In the genomic region with DNA sequence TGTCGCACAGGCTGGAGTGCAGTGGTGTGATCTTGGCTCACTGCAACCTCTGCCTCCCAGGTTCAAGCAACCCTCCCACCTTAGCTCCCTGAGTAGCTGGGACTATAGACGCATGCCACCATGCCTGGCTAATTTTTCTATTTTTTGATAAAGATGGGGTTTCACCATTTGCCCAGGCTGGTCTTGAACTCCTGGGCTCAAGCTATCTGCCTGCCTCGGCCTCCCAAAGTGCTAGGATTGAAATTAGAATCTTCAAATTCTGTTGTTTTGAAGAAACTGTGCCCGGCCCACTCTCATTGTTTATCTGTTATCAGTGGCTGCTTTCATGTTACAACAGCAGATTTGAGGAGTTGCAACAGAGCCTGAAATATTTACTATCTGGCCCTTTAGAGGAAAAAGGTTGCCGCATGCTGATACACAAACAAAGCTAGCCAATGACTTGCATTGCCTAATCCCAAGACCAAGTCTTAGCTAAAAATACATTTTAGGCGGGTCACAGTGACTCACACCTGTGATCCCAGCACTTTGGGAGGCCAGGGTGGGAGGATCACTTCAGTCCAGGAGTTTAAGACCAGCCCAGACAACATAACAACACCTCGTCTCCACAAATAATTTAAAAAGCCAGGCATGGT, we compare ENCODE assay signal across 21 cellular contexts. TPM values are rescaled to one million over a fixed set of nuclear protein-coding genes. Genes with fewer than 3 reads are reported as not detected.
DNase-seq lines count a peak whose midpoint lies in the region; ATAC-seq and TF ChIP-seq lines count a peak whose summit lies in the region.
"Had no signal": no experiment of that assay in that cellular context is flagged by ENCODE, and none has a peak within 500 bp of the region (broad histone marks: within the 10 kb centered on the region; RNA-seq: fewer than 3 reads in every experiment).

No MANE protein-coding gene starts in this region.

- no peaks in the 10 kb centered on the region for H4K20me1 ChIP-seq in IMR-90 (ENCODE audit: insufficient read depth, low read length)

- no peak overlapping the region for H3K27ac ChIP-seq in IMR-90 (ENCODE audit: insufficient read depth, low read length)
- H3K27ac ChIP-seq: cardiac muscle cell, gastrocnemius medialis had no signal

- no peak overlapping the region for H3K9ac ChIP-seq in IMR-90 (ENCODE audit: low read depth, low read length)

- H2BK20ac ChIP-seq in IMR-90 (ENCODE audit: low read depth, low read length): no peak overlapping the region

- dilution Hi-C loops in IMR-90 (cut with HindIII; ENCODE audit: low sequenced_read_pairs, unreplicated experiment): no loop called here

- no peak overlapping the region for H2AK5ac ChIP-seq in IMR-90 (ENCODE audit: low read depth, low read length)

- H3K27me3 ChIP-seq in IMR-90 (ENCODE audit: control insufficient read depth, insufficient read depth, low read length): no peaks in the 10 kb centered on the region
- H3K27me3 ChIP-seq: cardiac muscle cell, gastrocnemius medialis had no signal

- H4K5ac ChIP-seq in IMR-90 (ENCODE audit: low read depth, low read length): no peak overlapping the region

- BruUV-seq in IMR-90 (replicated peaks; lab: Mats Ljungman, UMichigan): no TSS peak

- no peak overlapping the region for H4K91ac ChIP-seq in IMR-90 (ENCODE audit: insufficient read depth, low read depth, low read length)

- H2BK5ac ChIP-seq in IMR-90 (ENCODE audit: low read depth, low read length, poor library complexity, severe bottlenecking): no peak overlapping the region

- H4K8ac ChIP-seq in IMR-90 (ENCODE audit: low read depth in 2 of 2, low read length in 2 of 2): no peak overlapping the region

- peak; percentile 21 for ATAC-seq in IMR-90 (ENCODE audit: low read depth)
- peak; percentile 57 for ATAC-seq in left lobe of liver
- ATAC-seq in HG03025 (IDR thresholded peaks at IDR 0.05; ENCODE audit: low FRiP score, unreplicated experiment): no peak
- ATAC-seq: activated T-cell treated with anti-CD3 and anti-CD28 coated beads, Interleukin-2, amount 50 U/mL, for 4 hours; gastrocnemius medialis; natural killer cell treated with Interleukin-12 subunit alpha and Interleukin-12 subunit beta and Interleukin-15 and Interleukin-18, amount 100 ng/mL, for 72 hours; SK-N-SH treated with all-trans-retinoic acid at 6 μM for 48 hours; stimulated activated naive CD8-positive, alpha-beta T cell treated with anti-CD3 and anti-CD28 coated beads, Interleukin-15, Interleukin-2, amounts not matched to agents 100 U/mL and 50 U/mL, for 24 hours had no signal

- H2BK120ac ChIP-seq in IMR-90 (ENCODE audit: low read depth, low read length): no peak overlapping the region

- no peak overlapping the region for H3K4me2 ChIP-seq in IMR-90 (ENCODE audit: low read depth, low read length)

- POLR2A ChIA-PET in IMR-90 (lab: Charles Lee; ENCODE audit: unreplicated experiment): no interaction called here

- WGBS in IMR-90 (ENCODE audit: extremely low coverage in 2 of 2, insufficient read length in 1 of 2), 2 experiments: 86% methylated on average over 1 of the region's 7 CpGs; no CpG with 5 or more reads in 1 of the 2 experiments

- in situ Hi-C loops in IMR-90 (cut with MboI; ENCODE audit: low sequenced_read_pairs): no loop called here
- in situ Hi-C loops in G401 (cut with HindIII; ENCODE audit: low sequenced_read_pairs): no loop called here

- no peaks in the 10 kb centered on the region for H3K9me3 ChIP-seq in IMR-90 (ENCODE audit: control insufficient read depth, insufficient read depth, low read length)
- H3K9me3 ChIP-seq: gastrocnemius medialis had no signal

- intact Hi-C loops in IMR-90 (cut with micrococcal nuclease): no loop called here

- no peak overlapping the region for H2AK9ac ChIP-seq in IMR-90 (replicated peaks; ENCODE audit: low read depth, low read length, poor library complexity)

- H3K23ac ChIP-seq in IMR-90 (ENCODE audit: low read depth, low read length): no peak overlapping the region

- no peak overlapping the region for H3K18ac ChIP-seq in IMR-90 (ENCODE audit: low read depth, low read length)

- DNase-seq in A172 (ENCODE audit: low spot score) (peak; percentile 37), IMR-90 (peak; percentile 30), cardiac fibroblast (ENCODE audit: low read depth in 2 of 2) (peak; percentile 65 to 66), left lobe of liver (ENCODE audit: low spot score) (peak; percentile 64), G401 (ENCODE audit: low spot score) (no peak), NCI-H2107 treated with DMSO at 0.1 percent for 48 hours (lab: John Stamatoyannopoulos, UW; ENCODE audit: unreplicated experiment) (no peak)
- no peak for DNase-seq in effector CD8-positive, alpha-beta T cell (lab: John Stamatoyannopoulos, UW)
- DNase-seq: activated CD4-positive, alpha-beta T cell treated with anti-CD3 and anti-CD28 coated beads, Interleukin-2, amount 50 U/mL, for 4 hours; activated T-cell treated with anti-CD3 and anti-CD28 coated beads, Interleukin-2, amount 50 U/mL, for 4 hours; DMS79; effector CD4-positive, alpha-beta T cell; gastrocnemius medialis; Kasumi-1; NCI-H187; NCI-H524 treated with DMSO at 0.1 percent for 48 hours; stimulated activated naive CD8-positive, alpha-beta T cell treated with anti-CD3 and anti-CD28 coated beads, Interleukin-15, Interleukin-2, amounts not matched to agents 100 U/mL and 50 U/mL, for 24 hours had no signal

- H3K14ac ChIP-seq in IMR-90 (replicated peaks; ENCODE audit: low read depth, low read length): no peak overlapping the region

- H2BK15ac ChIP-seq in IMR-90 (ENCODE audit: low read depth, low read length): no peak overlapping the region

- TF ChIP-seq CTCF in IMR-90 (conservative IDR thresholded peaks at IDR 0.05; ENCODE audit: low read depth, low read length) (no peak), cardiac fibroblast (IDR thresholded peaks at IDR 0.05; ENCODE audit: low read depth, low read length) (no peak)

- TF ChIP-seq POLR2A in IMR-90 (IDR thresholded peaks at IDR 0.05; ENCODE audit: low read depth, low read length): no peak

- peaks cover 2% of the 10 kb centered on the region; the same call in 1 of the 2 replicates for H3K36me3 ChIP-seq in IMR-90 (ENCODE audit: control insufficient read depth, insufficient read depth, low read length)
- H3K36me3 ChIP-seq: cardiac muscle cell, gastrocnemius medialis had no signal

- no peak for TF ChIP-seq RAD21 in IMR-90 (IDR thresholded peaks at IDR 0.05; ENCODE audit: low read length)

- H2AFZ ChIP-seq in IMR-90 (replicated peaks; ENCODE audit: low read length, poor library complexity): no peak overlapping the region

- CTCF ChIA-PET in IMR-90 (lab: Yijun Ruan, JAX): no interaction called here

- H3K9me1 ChIP-seq in IMR-90 (ENCODE audit: insufficient read depth, low read length): no peaks in the 10 kb centered on the region

- H3K79me1 ChIP-seq in IMR-90 (ENCODE audit: low read depth in 1 of 2, low read length in 2 of 2): no peaks in the 10 kb centered on the region; a peak in 1 of 4 replicates

- no peaks in the 10 kb centered on the region for H3K4me1 ChIP-seq in IMR-90 (ENCODE audit: control insufficient read depth, insufficient read depth, low read length)
- H3K4me1 ChIP-seq: gastrocnemius medialis had no signal

- no peak overlapping the region for H3K4me3 ChIP-seq in IMR-90 (ENCODE audit: insufficient read depth, low read depth, low read length)
- no peak overlapping the region for H3K4me3 ChIP-seq in cardiac fibroblast (replicated peaks in 1 of 2; ENCODE audit: low read depth in 2 of 2, low read length in 2 of 2)
- H3K4me3 ChIP-seq: cardiac muscle cell, gastrocnemius medialis, lung had no signal

- H3K56ac ChIP-seq in IMR-90 (ENCODE audit: extremely low read depth, insufficient read depth, low read length): no peak overlapping the region

- H3K4ac ChIP-seq in IMR-90 (ENCODE audit: low read depth, low read length): no peak overlapping the region

TF ChIP-seq in IMR-90, 13 proteins besides CTCF, POLR2A, EP300 and RAD21:
- TF ChIP-seq FOS (IDR thresholded peaks at IDR 0.05; ENCODE audit: low read depth, low read length) (no peak), CHD1 (IDR thresholded peaks at IDR 0.05; ENCODE audit: low read depth, low read length) (no peak), MAZ (IDR thresholded peaks at IDR 0.05; ENCODE audit: borderline replicate concordance, low read depth, low read length) (no peak), SMC3 (IDR thresholded peaks at IDR 0.05; ENCODE audit: low read depth, low read length) (no peak), RCOR1 (IDR thresholded peaks at IDR 0.05; ENCODE audit: insufficient replicate concordance, low read length) (no peak), CEBPB (IDR thresholded peaks at IDR 0.05; ENCODE audit: low read depth, low read length) (no peak), USF2 (IDR thresholded peaks at IDR 0.05; ENCODE audit: low read depth, low read length) (no peak), MAFK (IDR thresholded peaks at IDR 0.05; ENCODE audit: low read depth, low read length) (no peak)
- TF ChIP-seq, protein P1, sequence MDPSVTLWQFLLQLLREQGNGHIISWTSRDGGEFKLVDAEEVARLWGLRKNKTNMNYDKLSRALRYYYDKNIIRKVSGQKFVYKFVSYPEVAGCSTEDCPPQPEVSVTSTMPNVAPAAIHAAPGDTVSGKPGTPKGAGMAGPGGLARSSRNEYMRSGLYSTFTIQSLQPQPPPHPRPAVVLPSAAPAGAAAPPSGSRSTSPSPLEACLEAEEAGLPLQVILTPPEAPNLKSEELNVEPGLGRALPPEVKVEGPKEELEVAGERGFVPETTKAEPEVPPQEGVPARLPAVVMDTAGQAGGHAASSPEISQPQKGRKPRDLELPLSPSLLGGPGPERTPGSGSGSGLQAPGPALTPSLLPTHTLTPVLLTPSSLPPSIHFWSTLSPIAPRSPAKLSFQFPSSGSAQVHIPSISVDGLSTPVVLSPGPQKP (IDR thresholded peaks at IDR 0.05; ENCODE audit: borderline replicate concordance, low read depth, low read length): no peak

RNA-seq across cellular contexts. Expression of gene PPP4R2, which starts 43.2 kb away (rescaled TPM):
- total RNA-seq in A172 (2014; rRNA removed; shearing (Covaris generic)): 54.8 and 69.0 TPM in 2 replicates
- 31.4 and 60.0 TPM in 2 replicates for total RNA-seq in IMR-90 (2012; rRNA removed)
- polyA plus RNA-seq in IMR-90 (2012; rRNA removed): 11.9 and 13.5 TPM in 2 replicates
- polyA plus RNA-seq in IMR-90 (2012; cell fraction: cytosol; rRNA removed): 0.88 and 1.7 TPM in 2 replicates
- polyA plus RNA-seq in IMR-90 (2012; cell fraction: nucleus; rRNA removed; ENCODE audit: low replicate concordance): 0.77 and 14.4 TPM in 2 replicates
- 48.3 TPM for total RNA-seq in left lobe of liver
- total RNA-seq in G401 (2014; rRNA removed; shearing (Covaris generic)): 61.8 and 93.8 TPM in 2 replicates

Comparison
In these comparisons a context has a peak if more than half of its experiments do, and no peak if none do; other contexts are left out.
1. DNase-seq: peak in A172 (single experiment), IMR-90 (single experiment), cardiac fibroblast (2 of 2) and left lobe of liver (single experiment); none in effector CD8-positive, alpha-beta T cell (single experiment), G401 (single experiment) and NCI-H2107 treated with DMSO at 0.1 percent for 48 hours (single experiment).